ENCODE assay signal across 28 cellular contexts in the genomic region with DNA sequence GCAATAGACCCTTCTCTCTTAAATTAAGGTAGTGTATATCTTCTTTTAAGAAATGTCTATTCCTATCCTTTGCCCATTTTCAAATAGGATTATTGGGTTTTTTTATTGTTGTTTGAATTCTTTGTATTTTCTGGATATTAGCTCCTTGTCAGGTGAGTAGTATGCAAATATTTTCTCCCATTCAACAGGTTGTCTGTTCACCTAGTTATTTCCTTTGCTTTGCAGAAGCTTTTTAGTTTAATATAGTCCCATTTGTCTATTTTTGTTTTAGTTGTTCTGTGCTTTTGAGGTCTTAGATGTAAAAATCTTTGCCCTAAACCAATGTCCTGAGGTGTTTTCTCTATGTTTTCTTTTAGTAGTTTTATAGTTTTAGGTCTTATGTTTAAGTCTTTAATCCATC.
"Had no signal": no experiment of that assay in that cellular context is flagged by ENCODE, and none has a peak within 500 bp of the region (broad histone marks: within the 10 kb centered on the region; RNA-seq: fewer than 3 reads in every experiment).

No MANE protein-coding gene starts in this region.

- H3K36me3 Mint-ChIP-seq: stimulated activated effector memory CD8-positive, alpha-beta T cell treated with anti-CD3 and anti-CD28 coated beads, Interleukin-12 subunit alpha, Interleukin-12 subunit beta, amount 100 ng/mL, for 72 hours had no signal

- H3K27me3 Mint-ChIP-seq: stimulated activated memory B cell treated with anti-CD40 and anti-IgM and Interleukin-4, amounts not matched to agents 10 μg/mL and 1 μg/mL and 100 μg/mL, for 72 hours; stimulated activated naive B cell treated with anti-CD40 and anti-IgM and Interleukin-4, amounts not matched to agents 10 μg/mL and 1 μg/mL and 100 μg/mL, for 72 hours; type B pancreatic cell had no signal

- H3K4me1 ChIP-seq: suprapubic skin, testis, thyroid gland, transverse colon, upper lobe of right lung, uterus, vagina had no signal

- H3K4me3 ChIP-seq: stomach, suprapubic skin, testis, thoracic aorta, thyroid gland, tibial artery, tibial nerve, transverse colon, upper lobe of left lung, upper lobe of right lung, uterus, vagina had no signal

- H3K4me1 Mint-ChIP-seq: stimulated activated effector memory CD8-positive, alpha-beta T cell treated with anti-CD3 and anti-CD28 coated beads, Interleukin-12 subunit alpha, Interleukin-12 subunit beta, amount 100 ng/mL, for 72 hours; stimulated activated memory B cell treated with anti-CD40 and anti-IgM and Interleukin-4, amounts not matched to agents 10 μg/mL and 1 μg/mL and 100 μg/mL, for 72 hours had no signal

- DNase-seq: stimulated activated CD4-positive, alpha-beta T cell treated with anti-CD3 and anti-CD28 coated beads, Interleukin-2, amount 100 ng/mL, for 24 hours; stimulated activated CD4-positive, alpha-beta T cell treated with anti-CD3 and anti-CD28 coated beads, Interleukin-2, amount 100 ng/mL, for 48 hours; stimulated activated CD4-positive, alpha-beta T cell treated with anti-CD3 and anti-CD28 coated beads, Interleukin-4, amount 100 ng/mL, for 1 hour; stimulated activated CD4-positive, alpha-beta T cell treated with anti-CD3 and anti-CD28 coated beads, Interleukin-4, amount 100 ng/mL, for 24 hours; stimulated activated CD4-positive, alpha-beta T cell treated with anti-CD3 and anti-CD28 coated beads, Interleukin-4, amount 100 ng/mL, for 4 hours; stimulated activated CD8-positive, alpha-beta memory T cell treated with anti-CD3 and anti-CD28 coated beads, Interleukin-4, amount 100 ng/mL, for 48 hours; stimulated activated naive B cell treated with anti-CD40 and anti-IgM and Interleukin-4, amounts not matched to agents 10 μg/mL and 1 μg/mL and 100 μg/mL, for 72 hours; stimulated activated naive CD4-positive, alpha-beta T cell; stimulated activated naive CD4-positive, alpha-beta T cell treated with Interleukin-2 at 50 U/mL for 16 hours; stimulated activated naive CD8-positive, alpha-beta T cell treated with anti-CD3 and anti-CD28 coated beads, Interleukin-15, Interleukin-2, amounts not matched to agents 100 U/mL and 50 U/mL, for 24 hours; stomach; substantia nigra; testis; thyroid gland; tibial artery; transverse colon; trophoblast cell; upper lobe of left lung; upper lobe of right lung; uterus had no signal

- H3K9me3 ChIP-seq: stomach, suprapubic skin, testis, thoracic aorta, thyroid gland, tibial artery, tibial nerve, transverse colon, upper lobe of left lung, upper lobe of right lung, uterus, vagina had no signal

- ATAC-seq: stimulated activated effector memory CD8-positive, alpha-beta T cell treated with anti-CD3 and anti-CD28 coated beads, Interleukin-12 subunit alpha, Interleukin-12 subunit beta, amount 100 ng/mL, for 72 hours; stimulated activated memory B cell treated with anti-CD40 and anti-IgM and Interleukin-4, amounts not matched to agents 10 μg/mL and 1 μg/mL and 100 μg/mL, for 72 hours; stimulated activated naive B cell treated with anti-CD40 and anti-IgM and Interleukin-4, amounts not matched to agents 10 μg/mL and 1 μg/mL and 100 μg/mL, for 72 hours; stimulated activated naive CD8-positive, alpha-beta T cell treated with anti-CD3 and anti-CD28 coated beads, Interleukin-15, Interleukin-2, amounts not matched to agents 100 U/mL and 50 U/mL, for 24 hours; upper lobe of right lung had no signal

- H3K9me3 Mint-ChIP-seq: stimulated activated effector memory CD8-positive, alpha-beta T cell treated with anti-CD3 and anti-CD28 coated beads, Interleukin-12 subunit alpha, Interleukin-12 subunit beta, amount 100 ng/mL, for 72 hours; stimulated activated memory B cell treated with anti-CD40 and anti-IgM and Interleukin-4, amounts not matched to agents 10 μg/mL and 1 μg/mL and 100 μg/mL, for 72 hours; stimulated activated naive B cell treated with anti-CD40 and anti-IgM and Interleukin-4, amounts not matched to agents 10 μg/mL and 1 μg/mL and 100 μg/mL, for 72 hours; type B pancreatic cell had no signal

- H3K4me3 Mint-ChIP-seq: stimulated activated effector memory CD8-positive, alpha-beta T cell treated with anti-CD3 and anti-CD28 coated beads, Interleukin-12 subunit alpha, Interleukin-12 subunit beta, amount 100 ng/mL, for 72 hours; stimulated activated memory B cell treated with anti-CD40 and anti-IgM and Interleukin-4, amounts not matched to agents 10 μg/mL and 1 μg/mL and 100 μg/mL, for 72 hours; stimulated activated naive B cell treated with anti-CD40 and anti-IgM and Interleukin-4, amounts not matched to agents 10 μg/mL and 1 μg/mL and 100 μg/mL, for 72 hours; type B pancreatic cell had no signal

- H3K27ac ChIP-seq: stomach, suprapubic skin, testis, thoracic aorta, thyroid gland, tibial artery, tibial nerve, transverse colon, upper lobe of left lung, upper lobe of right lung, uterus, vagina had no signal

- H3K36me3 ChIP-seq: stomach, suprapubic skin, thoracic aorta, thyroid gland, tibial artery, tibial nerve, upper lobe of left lung, upper lobe of right lung, uterus, vagina had no signal

- H3K27ac Mint-ChIP-seq: stimulated activated effector memory CD8-positive, alpha-beta T cell treated with anti-CD3 and anti-CD28 coated beads, Interleukin-12 subunit alpha, Interleukin-12 subunit beta, amount 100 ng/mL, for 72 hours; stimulated activated memory B cell treated with anti-CD40 and anti-IgM and Interleukin-4, amounts not matched to agents 10 μg/mL and 1 μg/mL and 100 μg/mL, for 72 hours; stimulated activated naive B cell treated with anti-CD40 and anti-IgM and Interleukin-4, amounts not matched to agents 10 μg/mL and 1 μg/mL and 100 μg/mL, for 72 hours; type B pancreatic cell had no signal

- FAIRE-seq: urothelium cell line had no signal
